8 cellular contexts compared by ENCODE assay signal in genomic region chr1:26284597-26285351, GRCh38. TPM values are rescaled to one million over a fixed set of nuclear protein-coding genes. Genes with fewer than 3 reads are reported as not detected.
A peak's percentile ranks its signal among the peaks of the same experiment; 100 is the strongest.
DNase-seq lines count a peak whose midpoint lies in the region; ATAC-seq and TF ChIP-seq lines count a peak whose summit lies in the region.

No MANE protein-coding gene starts in this region.

- no peak for ATAC-seq in GM18861 (IDR thresholded peaks at IDR 0.05; ENCODE audit: unreplicated experiment)

- TF ChIP-seq CTCF in AG04450 (IDR thresholded peaks at IDR 0.05; ENCODE audit: low read depth, low read length) (peak; percentile 72), GM20000 (IDR thresholded peaks at IDR 0.05; ENCODE audit: extremely low read depth, missing control alignments) (peak; percentile 91)

- H3K4me3 ChIP-seq in AG04450 (ENCODE audit: low read depth, low read length) (no peak overlapping the region), muscle layer of duodenum (ENCODE audit: low read depth in 1 of 2, low read length in 2 of 2) (no peak overlapping the region)

- CTCF ChIA-PET in AG04450 (lab: Charles Lee): interaction anchor here (1.0 to 4.3 kb wide), 12 partner anchors 10 to 135 kb away, joined by 3 to 24 read pairs (median 6); partner anchors contain the start of genes CEP85 and ZNF593
- CTCF ChIA-PET in activated CD4-positive, alpha-beta memory T cell treated with anti-CD3 and anti-CD28 coated beads, Interleukin-2, amount 10 ng/mL, durations not matched to agents 7 days and 5 days (lab: Charles Lee): interaction anchor here (0.6 to 17.9 kb wide), 35 partner anchors 9 to 257 kb away, joined by 3 to 883 read pairs (median 6); partner anchors contain the start of genes CD52, CEP85, DHDDS and UBXN11

- H3K9me3 Mint-ChIP-seq in activated CD4-positive, alpha-beta memory T cell treated with anti-CD3 and anti-CD28 coated beads, Interleukin-2, amount 10 ng/mL, durations not matched to agents 7 days and 5 days: no peaks in the 10 kb centered on the region

- no peaks in the 10 kb centered on the region for H3K27me3 Mint-ChIP-seq in activated CD4-positive, alpha-beta memory T cell treated with anti-CD3 and anti-CD28 coated beads, Interleukin-2, amount 10 ng/mL, durations not matched to agents 7 days and 5 days

- peaks cover 0 to 7% of the 10 kb centered on the region in 2 donors for H3K36me3 ChIP-seq in muscle layer of duodenum (ENCODE audit: control insufficient read depth in 1 of 2, insufficient read depth in 2 of 2, low read length in 2 of 2)

- H3K36me3 Mint-ChIP-seq in activated CD4-positive, alpha-beta memory T cell treated with anti-CD3 and anti-CD28 coated beads, Interleukin-2, amount 10 ng/mL, durations not matched to agents 7 days and 5 days (ENCODE audit: low read depth): peaks cover 54% of the 10 kb centered on the region

- POLR2A ChIA-PET in AG04450 (lab: Yijun Ruan, JAX): interaction anchor here (0.6 to 1.2 kb wide), 4 partner anchors 10 to 147 kb away, joined by 3 to 7 read pairs (median 3); partner anchors contain the start of gene DHDDS
- POLR2A ChIA-PET in activated CD4-positive, alpha-beta memory T cell treated with anti-CD3 and anti-CD28 coated beads, Interleukin-2, amount 10 ng/mL, durations not matched to agents 7 days and 5 days (lab: Charles Lee): interaction anchor here (0.7 to 19.9 kb wide), 24 partner anchors 7 to 254 kb away, joined by 3 to 1302 read pairs (median 6); partner anchors contain the start of genes CD52, CEP85, DHDDS and HMGN2

- peak; percentile 70 for DNase-seq in AG04450 (ENCODE audit: low read depth, low spot score)
- peak; percentile 84 for DNase-seq in GM20000 (ENCODE audit: low spot score)
- DNase-seq in NCI-H82 treated with DMSO at 0.1 percent for 48 hours (lab: John Stamatoyannopoulos, UW; ENCODE audit: unreplicated experiment): peak; percentile 20
- peak; percentile 97 for DNase-seq in activated CD4-positive, alpha-beta memory T cell treated with anti-CD3 and anti-CD28 coated beads, Interleukin-2, amount 10 ng/mL, durations not matched to agents 7 days and 5 days
- DNase-seq in effector CD8-positive, alpha-beta T cell (lab: John Stamatoyannopoulos, UW): peak; percentile 76
- peak; percentile 97 for DNase-seq in stimulated activated CD8-positive, alpha-beta memory T cell treated with anti-CD3 and anti-CD28 coated beads, Interleukin-4, amount 100 ng/mL, for 48 hours

- peak overlapping the region; percentile 82 for H3K4me3 Mint-ChIP-seq in activated CD4-positive, alpha-beta memory T cell treated with anti-CD3 and anti-CD28 coated beads, Interleukin-2, amount 10 ng/mL, durations not matched to agents 7 days and 5 days

- peak overlapping the region; percentile 98 for H3K27ac Mint-ChIP-seq in activated CD4-positive, alpha-beta memory T cell treated with anti-CD3 and anti-CD28 coated beads, Interleukin-2, amount 10 ng/mL, durations not matched to agents 7 days and 5 days

- H3K27me3 ChIP-seq in AG04450 (ENCODE audit: control insufficient read depth, insufficient read depth, low read length): no peaks in the 10 kb centered on the region
- H3K27me3 ChIP-seq in muscle layer of duodenum (ENCODE audit: low read depth, low read length): no peaks in the 10 kb centered on the region

- H3K9me3 ChIP-seq in AG04450 (ENCODE audit: control insufficient read depth, insufficient read depth, low read length) (no peaks in the 10 kb centered on the region; the same call in 1 of the 2 replicates), muscle layer of duodenum (ENCODE audit: control insufficient read depth in 1 of 2, low read length in 2 of 2) (no peaks in the 10 kb centered on the region)

- H3K27ac ChIP-seq in AG04450 (ENCODE audit: low read depth, low read length): peak overlapping the region; percentile 84
- H3K27ac ChIP-seq in muscle layer of duodenum (ENCODE audit: low read length): peak overlapping the region; percentile 14

- peaks cover 91% of the 10 kb centered on the region for H3K4me1 Mint-ChIP-seq in activated CD4-positive, alpha-beta memory T cell treated with anti-CD3 and anti-CD28 coated beads, Interleukin-2, amount 10 ng/mL, durations not matched to agents 7 days and 5 days

- peaks cover 21 to 29% of the 10 kb centered on the region in 2 donors for H3K4me1 ChIP-seq in muscle layer of duodenum (ENCODE audit: control insufficient read depth in 1 of 2, insufficient read depth in 2 of 2, low read length in 2 of 2)

RNA-seq across cellular contexts. Expression of gene SH3BGRL3, which starts 4.9 kb away (rescaled TPM):
- 307 and 326 TPM in 2 replicates for polyA plus RNA-seq in AG04450 (2011; rRNA removed)
- 461 and 520 TPM in 2 replicates for polyA minus RNA-seq in AG04450 (2011; rRNA and poly(A)+ RNA removed)
- total RNA-seq in activated CD4-positive, alpha-beta memory T cell treated with anti-CD3 and anti-CD28 coated beads, Interleukin-2, amount 10 ng/mL, durations not matched to agents 7 days and 5 days: 100 to 1,000 TPM; 662 to 665 TPM

RNA-seq across cellular contexts. Expression of gene UBXN11, which starts 21.7 kb away (rescaled TPM):
- 6.1 and 7.0 TPM in 2 replicates for polyA plus RNA-seq in AG04450 (2011; rRNA removed)
- 8.5 and 9.8 TPM in 2 replicates for polyA minus RNA-seq in AG04450 (2011; rRNA and poly(A)+ RNA removed)
- total RNA-seq in activated CD4-positive, alpha-beta memory T cell treated with anti-CD3 and anti-CD28 coated beads, Interleukin-2, amount 10 ng/mL, durations not matched to agents 7 days and 5 days: 10 to 100 TPM; 46.9 to 49.9 TPM

RNA-seq across cellular contexts. Expression of gene CD52, which starts 33.0 kb away (rescaled TPM):
- not detected in 2 replicates for polyA plus RNA-seq in AG04450 (2011; rRNA removed)
- polyA minus RNA-seq in AG04450 (2011; rRNA and poly(A)+ RNA removed): not detected in 2 replicates
- 1,000 to 10,000 TPM; 1,572 to 1,591 TPM for total RNA-seq in activated CD4-positive, alpha-beta memory T cell treated with anti-CD3 and anti-CD28 coated beads, Interleukin-2, amount 10 ng/mL, durations not matched to agents 7 days and 5 days

RNA-seq across cellular contexts. Expression of gene CEP85, which starts 50.8 kb away (rescaled TPM):
- 5.7 and 5.8 TPM in 2 replicates for polyA plus RNA-seq in AG04450 (2011; rRNA removed)
- 7.5 and 8.2 TPM in 2 replicates for polyA minus RNA-seq in AG04450 (2011; rRNA and poly(A)+ RNA removed)
- 10 to 100 TPM; 35.5 to 37.7 TPM for total RNA-seq in activated CD4-positive, alpha-beta memory T cell treated with anti-CD3 and anti-CD28 coated beads, Interleukin-2, amount 10 ng/mL, durations not matched to agents 7 days and 5 days

Comparison
In these comparisons a context has a peak if more than half of its experiments do, and no peak if none do; other contexts are left out.
1. DNase-seq: peak in every context shown above with its lines; median percentile 97 in activated CD4-positive, alpha-beta memory T cell treated with anti-CD3 and anti-CD28 coated beads, Interleukin-2, amount 10 ng/mL, durations not matched to agents 7 days and 5 days; 97 in stimulated activated CD8-positive, alpha-beta memory T cell treated with anti-CD3 and anti-CD28 coated beads, Interleukin-4, amount 100 ng/mL, for 48 hours; 84 in GM20000; 76 in effector CD8-positive, alpha-beta T cell; 70 in AG04450; 20 in NCI-H82 treated with DMSO at 0.1 percent for 48 hours.